Comparison of ENCODE assay signal across 10 cellular contexts in the genomic region with DNA sequence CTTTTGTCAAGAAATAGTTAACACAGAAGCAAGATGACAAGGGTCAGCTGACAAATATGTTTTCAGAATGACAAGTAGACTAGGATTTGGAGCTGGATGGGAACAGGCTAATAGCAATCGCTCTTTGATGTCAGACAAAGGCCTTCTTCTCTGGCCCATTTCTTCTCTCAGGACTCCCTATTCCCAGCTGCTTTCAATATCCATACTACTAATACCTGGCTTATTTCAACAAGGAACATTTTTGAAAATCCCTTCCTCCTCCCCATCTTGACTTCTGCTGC.
A peak's percentile ranks its signal among the peaks of the same experiment; 100 is the strongest.
DNase-seq lines count a peak whose midpoint lies in the region; ATAC-seq and TF ChIP-seq lines count a peak whose summit lies in the region.
"Had no signal": no experiment of that assay in that cellular context is flagged by ENCODE, and none has a peak within 500 bp of the region (broad histone marks: within the 10 kb centered on the region; RNA-seq: fewer than 3 reads in every experiment).

No MANE protein-coding gene starts in this region.

- DNase-seq in NCI-H1105 treated with DMSO at 0.1 percent for 48 hours (lab: John Stamatoyannopoulos, UW): peak; percentile 53
- no peak for DNase-seq in NCI-H1105 (lab: John Stamatoyannopoulos, UW)
- peak; percentile 94 for DNase-seq in NCI-H748 (lab: John Stamatoyannopoulos, UW; ENCODE audit: unreplicated experiment)
- no peak for DNase-seq in fibroblast of villous mesenchyme (ENCODE audit: low read depth)
- DNase-seq in AG08396 (ENCODE audit: low spot score): no peak
- DNase-seq: activated gamma-delta T cell treated with Interleukin-2 at 50 U/mL for 16 hours, GDM1 had no signal

- H3K9me3 ChIP-seq in skeletal muscle satellite cell (replicated peaks; ENCODE audit: low read length): no peaks in the 10 kb centered on the region

- ATAC-seq in GM21737 (IDR thresholded peaks at IDR 0.05; ENCODE audit: unreplicated experiment) (no peak), HG02610 (IDR thresholded peaks at IDR 0.05; ENCODE audit: unreplicated experiment) (no peak)

- H3K4me2 ChIP-seq in skeletal muscle satellite cell (ENCODE audit: low read length): peak overlapping the region; percentile 24

- H3K4me3 ChIP-seq in fibroblast of villous mesenchyme (ENCODE audit: low read depth, low read length) (peak overlapping the region; percentile 20), skeletal muscle satellite cell (ENCODE audit: low read length) (no peak overlapping the region)

- peak overlapping the region; percentile 21 for H3K9ac ChIP-seq in skeletal muscle satellite cell (ENCODE audit: low read depth, low read length)

- H3K36me3 ChIP-seq in skeletal muscle satellite cell (ENCODE audit: insufficient read depth, low read length): peaks cover 6% of the 10 kb centered on the region

- peaks cover 54% of the 10 kb centered on the region for H3K4me1 ChIP-seq in skeletal muscle satellite cell (ENCODE audit: control insufficient read depth, insufficient read depth, low read length)

- H3K27me3 ChIP-seq in skeletal muscle satellite cell (ENCODE audit: control insufficient read depth, insufficient read depth, low read length): no peaks in the 10 kb centered on the region

- no peak for TF ChIP-seq CTCF in fibroblast of villous mesenchyme (IDR thresholded peaks at IDR 0.05; ENCODE audit: insufficient read depth, low read depth, low read length)

Comparison
In these comparisons a context has a peak if more than half of its experiments do, and no peak if none do; other contexts are left out.
1. DNase-seq: peak in NCI-H1105 treated with DMSO at 0.1 percent for 48 hours (single experiment) and NCI-H748 (single experiment); none in NCI-H1105 (single experiment), fibroblast of villous mesenchyme (single experiment) and AG08396 (single experiment).